1 cellular context compared by ENCODE assay signal in the genomic region with DNA sequence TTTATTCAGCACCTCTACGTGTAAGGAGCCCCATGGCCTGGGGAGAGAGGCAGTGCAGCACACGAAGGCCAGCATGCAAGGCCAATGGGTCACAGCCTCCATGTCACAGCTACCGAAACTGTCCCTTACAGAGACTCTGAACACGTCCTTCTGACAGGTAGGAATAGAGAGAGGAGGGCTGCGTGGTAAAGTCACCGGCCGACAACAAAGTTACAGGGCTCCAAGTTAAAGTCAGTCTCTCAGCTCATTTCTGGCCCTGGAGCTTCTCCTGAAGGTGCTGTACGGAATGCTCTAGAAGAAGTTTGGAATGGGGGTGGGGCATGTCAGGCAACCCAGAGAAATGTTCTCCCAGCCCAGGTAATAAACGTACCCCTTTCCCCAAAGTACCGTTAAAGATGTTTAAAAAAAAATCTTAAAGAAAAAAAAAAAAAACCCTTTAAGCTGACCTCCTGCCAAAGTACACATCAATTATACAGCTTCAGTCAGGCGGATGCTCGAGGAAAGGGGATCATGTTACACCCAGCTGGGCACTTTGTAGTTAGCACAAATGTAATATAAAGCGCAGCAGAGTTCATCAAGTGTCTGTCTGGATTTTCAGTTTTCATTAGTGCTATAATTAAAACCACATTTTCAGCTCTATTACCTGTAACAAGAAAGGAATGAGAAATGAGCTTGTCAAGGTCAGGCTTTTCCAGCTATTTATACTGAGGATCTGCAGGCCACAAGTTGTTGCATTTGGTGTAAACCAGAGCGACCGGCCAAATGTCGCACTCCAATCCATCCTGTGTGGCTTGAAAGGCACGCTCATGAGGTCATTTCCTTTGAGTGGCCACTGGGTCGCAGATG.
TF ChIP-seq lines count a peak whose summit lies in the region.

No MANE protein-coding gene starts in this region.

TF ChIP-seq in HEK293, 187 proteins besides CTCF, POLR2A, EP300 and RAD21 (continued from another document and continues in another):
- no peak for TF ChIP-seq ZBTB49 (tag by site-specific recombination; IDR thresholded peaks at IDR 0.05; ENCODE audit: low read depth)
- TF ChIP-seq ZNF571 (tag by site-specific recombination; IDR thresholded peaks at IDR 0.05) = no peak
- no peak for TF ChIP-seq ZFP3 (tag by site-specific recombination; IDR thresholded peaks at IDR 0.05; ENCODE audit: low read depth)
- no peak for TF ChIP-seq ZFP41 (tag by site-specific recombination; IDR thresholded peaks at IDR 0.05; ENCODE audit: borderline replicate concordance)
- TF ChIP-seq ZNF394 (tag by site-specific recombination; IDR thresholded peaks at IDR 0.05; ENCODE audit: borderline replicate concordance) = peak; percentile 35; the same call in 1 of the 2 replicates
- TF ChIP-seq ZNF843 (tag by site-specific recombination; IDR thresholded peaks at IDR 0.05) = peak; percentile 75
- TF ChIP-seq ZNF521 (tag by site-specific recombination; IDR thresholded peaks at IDR 0.05) = no peak
- TF ChIP-seq ZNF37A (tag by site-specific recombination; IDR thresholded peaks at IDR 0.05) = no peak
- TF ChIP-seq, protein P1, sequence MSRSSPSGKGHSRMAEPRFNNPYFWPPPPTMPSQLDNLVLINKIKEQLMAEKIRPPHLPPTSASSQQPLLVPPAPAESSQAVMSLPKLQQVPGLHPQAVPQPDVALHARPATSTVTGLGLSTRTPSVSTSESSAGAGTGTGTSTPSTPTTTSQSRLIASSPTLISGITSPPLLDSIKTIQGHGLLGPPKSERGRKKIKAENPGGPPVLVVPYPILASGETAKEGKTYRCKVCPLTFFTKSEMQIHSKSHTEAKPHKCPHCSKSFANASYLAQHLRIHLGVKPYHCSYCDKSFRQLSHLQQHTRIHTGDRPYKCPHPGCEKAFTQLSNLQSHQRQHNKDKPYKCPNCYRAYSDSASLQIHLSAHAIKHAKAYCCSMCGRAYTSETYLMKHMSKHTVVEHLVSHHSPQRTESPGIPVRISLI (tag by site-specific recombination; IDR thresholded peaks at IDR 0.05) = peak; percentile 96
- no peak for TF ChIP-seq IKZF3 (tag by site-specific recombination; IDR thresholded peaks at IDR 0.05)
- TF ChIP-seq ZBTB1 (tag by site-specific recombination; IDR thresholded peaks at IDR 0.05) = no peak
- TF ChIP-seq ZNF549 (tag by site-specific recombination; IDR thresholded peaks at IDR 0.05) = no peak
- TF ChIP-seq ZNF433 (tag by site-specific recombination; IDR thresholded peaks at IDR 0.05; ENCODE audit: low read depth) = no peak
- TF ChIP-seq ZNF514 (tag by site-specific recombination; IDR thresholded peaks at IDR 0.05) = no peak
- TF ChIP-seq ZNF174 (tag by site-specific recombination; IDR thresholded peaks at IDR 0.05) = no peak
- no peak for TF ChIP-seq ZNF138 (tag by site-specific recombination; IDR thresholded peaks at IDR 0.05; ENCODE audit: borderline replicate concordance)
- TF ChIP-seq ZNF416 (tag by site-specific recombination; IDR thresholded peaks at IDR 0.05) = no peak
- TF ChIP-seq GLIS1 (tag by site-specific recombination; IDR thresholded peaks at IDR 0.05) = peak; percentile 21
- TF ChIP-seq ZNF558 (tag by site-specific recombination; IDR thresholded peaks at IDR 0.05) = 0 out of 2 replicates have a peak, but pooled peaks have one; percentile 32
- TF ChIP-seq, protein P2, sequence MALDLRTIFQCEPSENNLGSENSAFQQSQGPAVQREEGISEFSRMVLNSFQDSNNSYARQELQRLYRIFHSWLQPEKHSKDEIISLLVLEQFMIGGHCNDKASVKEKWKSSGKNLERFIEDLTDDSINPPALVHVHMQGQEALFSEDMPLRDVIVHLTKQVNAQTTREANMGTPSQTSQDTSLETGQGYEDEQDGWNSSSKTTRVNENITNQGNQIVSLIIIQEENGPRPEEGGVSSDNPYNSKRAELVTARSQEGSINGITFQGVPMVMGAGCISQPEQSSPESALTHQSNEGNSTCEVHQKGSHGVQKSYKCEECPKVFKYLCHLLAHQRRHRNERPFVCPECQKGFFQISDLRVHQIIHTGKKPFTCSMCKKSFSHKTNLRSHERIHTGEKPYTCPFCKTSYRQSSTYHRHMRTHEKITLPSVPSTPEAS (tag by site-specific recombination; IDR thresholded peaks at IDR 0.05) = 0 out of 2 replicates have a peak, but pooled peaks have one; percentile 4
- TF ChIP-seq ZEB2 (tag by site-specific recombination; IDR thresholded peaks at IDR 0.05) = peak; percentile 72
- TF ChIP-seq, protein P3, sequence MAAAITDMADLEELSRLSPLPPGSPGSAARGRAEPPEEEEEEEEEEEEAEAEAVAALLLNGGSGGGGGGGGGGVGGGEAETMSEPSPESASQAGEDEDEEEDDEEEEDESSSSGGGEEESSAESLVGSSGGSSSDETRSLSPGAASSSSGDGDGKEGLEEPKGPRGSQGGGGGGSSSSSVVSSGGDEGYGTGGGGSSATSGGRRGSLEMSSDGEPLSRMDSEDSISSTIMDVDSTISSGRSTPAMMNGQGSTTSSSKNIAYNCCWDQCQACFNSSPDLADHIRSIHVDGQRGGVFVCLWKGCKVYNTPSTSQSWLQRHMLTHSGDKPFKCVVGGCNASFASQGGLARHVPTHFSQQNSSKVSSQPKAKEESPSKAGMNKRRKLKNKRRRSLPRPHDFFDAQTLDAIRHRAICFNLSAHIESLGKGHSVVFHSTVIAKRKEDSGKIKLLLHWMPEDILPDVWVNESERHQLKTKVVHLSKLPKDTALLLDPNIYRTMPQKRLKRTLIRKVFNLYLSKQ (tag by site-specific recombination; IDR thresholded peaks at IDR 0.05; ENCODE audit: borderline replicate concordance) = no peak
- TF ChIP-seq ZNF623 (tag by site-specific recombination; IDR thresholded peaks at IDR 0.05) = no peak
- TF ChIP-seq ZNF776 (tag by site-specific recombination; IDR thresholded peaks at IDR 0.05; ENCODE audit: borderline replicate concordance) = no peak
- no peak for TF ChIP-seq ZNF791 (tag by site-specific recombination; IDR thresholded peaks at IDR 0.05)
- no peak for TF ChIP-seq ZNF341 (tag by site-specific recombination; IDR thresholded peaks at IDR 0.05; ENCODE audit: low read depth)
- TF ChIP-seq ZNF670 (tag by site-specific recombination; IDR thresholded peaks at IDR 0.05; ENCODE audit: low read depth) = no peak
- no peak for TF ChIP-seq ZNF544 (tag by site-specific recombination; IDR thresholded peaks at IDR 0.05)
- TF ChIP-seq ZNF596 (tag by site-specific recombination; IDR thresholded peaks at IDR 0.05) = no peak
- TF ChIP-seq HOXA7 (CRISPR knock-in tag; IDR thresholded peaks at IDR 0.05; ENCODE audit: borderline replicate concordance) = no peak
- TF ChIP-seq ZIC2 (tag by site-specific recombination; IDR thresholded peaks at IDR 0.05) = no peak
- no peak for TF ChIP-seq ZNF621 (tag by site-specific recombination; IDR thresholded peaks at IDR 0.05)
- TF ChIP-seq ZNF610 (tag by site-specific recombination; IDR thresholded peaks at IDR 0.05; ENCODE audit: borderline replicate concordance) = peak; percentile 43; the same call in 1 of the 2 replicates
- no peak; the same call in 1 of the 2 replicates for TF ChIP-seq MEIS1 (CRISPR knock-in tag; IDR thresholded peaks at IDR 0.05; ENCODE audit: borderline replicate concordance)
- TF ChIP-seq ZBTB7A (tag by site-specific recombination; IDR thresholded peaks at IDR 0.05; ENCODE audit: low read depth) = no peak
- peak; percentile 28; the same call in 1 of the 2 replicates for TF ChIP-seq ZNF449 (tag by site-specific recombination; IDR thresholded peaks at IDR 0.05)
- peak; percentile 52; the same call in 1 of the 2 replicates for TF ChIP-seq ZBTB20 (tag by site-specific recombination; IDR thresholded peaks at IDR 0.05)
- TF ChIP-seq, protein P4, sequence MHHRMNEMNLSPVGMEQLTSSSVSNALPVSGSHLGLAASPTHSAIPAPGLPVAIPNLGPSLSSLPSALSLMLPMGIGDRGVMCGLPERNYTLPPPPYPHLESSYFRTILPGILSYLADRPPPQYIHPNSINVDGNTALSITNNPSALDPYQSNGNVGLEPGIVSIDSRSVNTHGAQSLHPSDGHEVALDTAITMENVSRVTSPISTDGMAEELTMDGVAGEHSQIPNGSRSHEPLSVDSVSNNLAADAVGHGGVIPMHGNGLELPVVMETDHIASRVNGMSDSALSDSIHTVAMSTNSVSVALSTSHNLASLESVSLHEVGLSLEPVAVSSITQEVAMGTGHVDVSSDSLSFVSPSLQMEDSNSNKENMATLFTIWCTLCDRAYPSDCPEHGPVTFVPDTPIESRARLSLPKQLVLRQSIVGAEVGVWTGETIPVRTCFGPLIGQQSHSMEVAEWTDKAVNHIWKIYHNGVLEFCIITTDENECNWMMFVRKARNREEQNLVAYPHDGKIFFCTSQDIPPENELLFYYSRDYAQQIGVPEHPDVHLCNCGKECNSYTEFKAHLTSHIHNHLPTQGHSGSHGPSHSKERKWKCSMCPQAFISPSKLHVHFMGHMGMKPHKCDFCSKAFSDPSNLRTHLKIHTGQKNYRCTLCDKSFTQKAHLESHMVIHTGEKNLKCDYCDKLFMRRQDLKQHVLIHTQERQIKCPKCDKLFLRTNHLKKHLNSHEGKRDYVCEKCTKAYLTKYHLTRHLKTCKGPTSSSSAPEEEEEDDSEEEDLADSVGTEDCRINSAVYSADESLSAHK (tag by site-specific recombination; IDR thresholded peaks at IDR 0.05) = 0 out of 2 replicates have a peak, but pooled peaks have one; percentile 23
- TF ChIP-seq, protein P5, sequence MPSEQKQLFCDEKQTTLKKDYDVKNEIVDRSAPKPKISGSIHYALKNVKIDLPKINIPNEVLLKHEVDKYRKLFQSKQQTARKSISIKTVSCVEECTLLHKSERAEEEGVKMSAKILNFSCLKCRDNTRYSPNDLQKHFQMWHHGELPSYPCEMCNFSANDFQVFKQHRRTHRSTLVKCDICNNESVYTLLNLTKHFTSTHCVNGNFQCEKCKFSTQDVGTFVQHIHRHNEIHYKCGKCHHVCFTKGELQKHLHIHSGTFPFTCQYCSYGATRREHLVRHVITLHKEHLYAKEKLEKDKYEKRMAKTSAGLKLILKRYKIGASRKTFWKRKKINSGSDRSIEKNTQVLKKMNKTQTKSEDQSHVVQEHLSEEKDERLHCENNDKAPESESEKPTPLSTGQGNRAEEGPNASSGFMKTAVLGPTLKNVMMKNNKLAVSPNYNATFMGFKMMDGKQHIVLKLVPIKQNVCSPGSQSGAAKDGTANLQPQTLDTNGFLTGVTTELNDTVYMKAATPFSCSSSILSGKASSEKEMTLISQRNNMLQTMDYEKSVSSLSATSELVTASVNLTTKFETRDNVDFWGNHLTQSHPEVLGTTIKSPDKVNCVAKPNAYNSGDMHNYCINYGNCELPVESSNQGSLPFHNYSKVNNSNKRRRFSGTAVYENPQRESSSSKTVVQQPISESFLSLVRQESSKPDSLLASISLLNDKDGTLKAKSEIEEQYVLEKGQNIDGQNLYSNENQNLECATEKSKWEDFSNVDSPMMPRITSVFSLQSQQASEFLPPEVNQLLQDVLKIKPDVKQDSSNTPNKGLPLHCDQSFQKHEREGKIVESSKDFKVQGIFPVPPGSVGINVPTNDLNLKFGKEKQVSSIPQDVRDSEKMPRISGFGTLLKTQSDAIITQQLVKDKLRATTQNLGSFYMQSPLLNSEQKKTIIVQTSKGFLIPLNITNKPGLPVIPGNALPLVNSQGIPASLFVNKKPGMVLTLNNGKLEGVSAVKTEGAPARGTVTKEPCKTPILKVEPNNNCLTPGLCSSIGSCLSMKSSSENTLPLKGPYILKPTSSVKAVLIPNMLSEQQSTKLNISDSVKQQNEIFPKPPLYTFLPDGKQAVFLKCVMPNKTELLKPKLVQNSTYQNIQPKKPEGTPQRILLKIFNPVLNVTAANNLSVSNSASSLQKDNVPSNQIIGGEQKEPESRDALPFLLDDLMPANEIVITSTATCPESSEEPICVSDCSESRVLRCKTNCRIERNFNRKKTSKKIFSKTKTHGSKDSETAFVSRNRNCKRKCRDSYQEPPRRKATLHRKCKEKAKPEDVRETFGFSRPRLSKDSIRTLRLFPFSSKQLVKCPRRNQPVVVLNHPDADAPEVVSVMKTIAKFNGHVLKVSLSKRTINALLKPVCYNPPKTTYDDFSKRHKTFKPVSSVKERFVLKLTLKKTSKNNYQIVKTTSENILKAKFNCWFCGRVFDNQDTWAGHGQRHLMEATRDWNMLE (tag by site-specific recombination; conservative IDR thresholded peaks at IDR 0.05; ENCODE audit: low read depth) = no peak
- TF ChIP-seq KLF7 (tag by site-specific recombination; IDR thresholded peaks at IDR 0.05; ENCODE audit: borderline replicate concordance) = no peak
- TF ChIP-seq, protein P6, sequence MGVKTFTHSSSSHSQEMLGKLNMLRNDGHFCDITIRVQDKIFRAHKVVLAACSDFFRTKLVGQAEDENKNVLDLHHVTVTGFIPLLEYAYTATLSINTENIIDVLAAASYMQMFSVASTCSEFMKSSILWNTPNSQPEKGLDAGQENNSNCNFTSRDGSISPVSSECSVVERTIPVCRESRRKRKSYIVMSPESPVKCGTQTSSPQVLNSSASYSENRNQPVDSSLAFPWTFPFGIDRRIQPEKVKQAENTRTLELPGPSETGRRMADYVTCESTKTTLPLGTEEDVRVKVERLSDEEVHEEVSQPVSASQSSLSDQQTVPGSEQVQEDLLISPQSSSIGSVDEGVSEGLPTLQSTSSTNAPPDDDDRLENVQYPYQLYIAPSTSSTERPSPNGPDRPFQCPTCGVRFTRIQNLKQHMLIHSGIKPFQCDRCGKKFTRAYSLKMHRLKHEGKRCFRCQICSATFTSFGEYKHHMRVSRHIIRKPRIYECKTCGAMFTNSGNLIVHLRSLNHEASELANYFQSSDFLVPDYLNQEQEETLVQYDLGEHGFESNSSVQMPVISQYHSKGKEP (tag by site-specific recombination; IDR thresholded peaks at IDR 0.05) = no peak; the same call in 1 of the 2 replicates
